In the genomic region with DNA sequence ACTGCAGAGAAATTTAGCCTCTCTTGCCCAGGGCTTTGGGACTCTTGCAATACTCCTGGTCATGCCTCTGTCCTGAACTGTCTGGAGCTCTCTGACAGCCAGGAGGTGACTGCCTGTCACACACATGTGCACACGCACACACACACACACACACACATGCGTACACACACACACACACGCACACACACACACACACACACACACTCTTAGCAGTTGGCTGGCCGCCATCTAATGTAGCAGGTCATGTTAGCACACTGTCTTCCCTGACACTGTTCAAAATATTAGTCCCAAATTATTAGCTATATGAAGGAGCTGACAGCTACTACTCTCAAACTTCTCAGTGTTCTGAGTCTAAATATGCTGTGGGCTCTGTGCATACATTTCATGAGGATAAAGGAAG, we compare ENCODE assay signal across 14 cellular contexts.
DNase-seq lines count a peak whose midpoint lies in the region; ATAC-seq and TF ChIP-seq lines count a peak whose summit lies in the region.
"Had no signal": no experiment of that assay in that cellular context is flagged by ENCODE, and none has a peak within 500 bp of the region (broad histone marks: within the 10 kb centered on the region; RNA-seq: fewer than 3 reads in every experiment).

No MANE protein-coding gene starts in this region.

- peaks cover under 1% of the 10 kb centered on the region for H3K9me3 Mint-ChIP-seq in Caco-2 (ENCODE audit: unreplicated experiment)
- no peaks in the 10 kb centered on the region for H3K9me3 Mint-ChIP-seq in dendritic cell treated with granulocyte-macrophage colony-stimulating factor and Interleukin-4, amounts not matched to agents 40 ng/mL and 50 ng/mL, for 4 days
- no peaks in the 10 kb centered on the region for H3K9me3 Mint-ChIP-seq in stimulated activated naive B cell treated with anti-CD40 and anti-IgM and Interleukin-4, amounts not matched to agents 10 μg/mL and 1 μg/mL and 100 μg/mL, for 72 hours
- H3K9me3 Mint-ChIP-seq: CD4-positive, alpha-beta T cell; HFFc6 had no signal

- H3K4me1 Mint-ChIP-seq in Caco-2 (ENCODE audit: low read depth, unreplicated experiment), result peaks cover 21% of the 10 kb centered on the region
- H3K4me1 Mint-ChIP-seq in dendritic cell treated with granulocyte-macrophage colony-stimulating factor and Interleukin-4, amounts not matched to agents 40 ng/mL and 50 ng/mL, for 4 days (ENCODE audit: low read depth), result peaks cover 50% of the 10 kb centered on the region
- H3K4me1 Mint-ChIP-seq in stimulated activated naive B cell treated with anti-CD40 and anti-IgM and Interleukin-4, amounts not matched to agents 10 μg/mL and 1 μg/mL and 100 μg/mL, for 72 hours, result no peaks in the 10 kb centered on the region

- H3K79me2 ChIP-seq in trophoblast cell (ENCODE audit: control insufficient read depth, insufficient read depth, low read length, poor library complexity), result no peaks in the 10 kb centered on the region

- no peak overlapping the region for H2BK5ac ChIP-seq in trophoblast cell (ENCODE audit: low read depth, low read length, poor library complexity)

- no peak overlapping the region for H3K4me3 ChIP-seq in right atrium auricular region
- no peak overlapping the region for H3K4me3 ChIP-seq in Caco-2 (ENCODE audit: low read depth, low read length)
- no peak overlapping the region for H3K4me3 ChIP-seq in trophoblast cell (ENCODE audit: low read depth, low read length)
- H3K4me3 ChIP-seq in lower leg skin (ENCODE audit: low read depth, poor library complexity, severe bottlenecking), result no peak overlapping the region
- H3K4me3 ChIP-seq: BLaER1 treated with 17β-estradiol and CSF1 and Interleukin-3, amounts not matched to agents 10 nM and 100 nM; GM12878; HAP-1 had no signal

- no peaks in the 10 kb centered on the region for H3K27me3 ChIP-seq in right atrium auricular region
- H3K27me3 ChIP-seq in Caco-2 (replicated peaks; ENCODE audit: control insufficient read depth, insufficient read depth, low read length), result no peaks in the 10 kb centered on the region
- no peaks in the 10 kb centered on the region for H3K27me3 ChIP-seq in trophoblast cell (ENCODE audit: insufficient read depth, low read length)
- H3K27me3 ChIP-seq: BLaER1 treated with 17β-estradiol and CSF1 and Interleukin-3, amounts not matched to agents 10 nM and 100 nM had no signal

- no peaks in the 10 kb centered on the region for H3K9me3 ChIP-seq in right atrium auricular region
- H3K9me3 ChIP-seq in Caco-2, result no peaks in the 10 kb centered on the region
- H3K9me3 ChIP-seq in trophoblast cell (ENCODE audit: insufficient read depth, low read depth, low read length), result no peaks in the 10 kb centered on the region
- H3K9me3 ChIP-seq: HAP-1 had no signal

- no peaks in the 10 kb centered on the region for H3K27me3 Mint-ChIP-seq in Caco-2 (ENCODE audit: insufficient read depth, unreplicated experiment)
- H3K27me3 Mint-ChIP-seq in dendritic cell treated with granulocyte-macrophage colony-stimulating factor and Interleukin-4, amounts not matched to agents 40 ng/mL and 50 ng/mL, for 4 days, result no peaks in the 10 kb centered on the region
- H3K27me3 Mint-ChIP-seq in stimulated activated naive B cell treated with anti-CD40 and anti-IgM and Interleukin-4, amounts not matched to agents 10 μg/mL and 1 μg/mL and 100 μg/mL, for 72 hours, result peaks cover 11 to 16% of the 10 kb centered on the region in 2 donors
- H3K27me3 Mint-ChIP-seq: CD4-positive, alpha-beta T cell had no signal

- no peak overlapping the region for H3K4me3 Mint-ChIP-seq in Caco-2 (ENCODE audit: unreplicated experiment)
- no peak overlapping the region for H3K4me3 Mint-ChIP-seq in dendritic cell treated with granulocyte-macrophage colony-stimulating factor and Interleukin-4, amounts not matched to agents 40 ng/mL and 50 ng/mL, for 4 days
- no peak overlapping the region for H3K4me3 Mint-ChIP-seq in stimulated activated naive B cell treated with anti-CD40 and anti-IgM and Interleukin-4, amounts not matched to agents 10 μg/mL and 1 μg/mL and 100 μg/mL, for 72 hours
- H3K4me3 Mint-ChIP-seq: CD4-positive, alpha-beta T cell; HFFc6 had no signal

- POLR2A ChIA-PET in Caco-2 (lab: Charles Lee), result no interaction called here

- intact Hi-C loops in Right ventricle myocardium inferior (cut with DNase I) (no loop called here), Caco-2 (cut with micrococcal nuclease; ENCODE audit: unreplicated experiment) (loop anchor here (5.0 kb wide), 1 partner anchor 77 kb away; no protein-coding TSS in a partner anchor), lower leg skin (cut with DNase I; ENCODE audit: low total_unique reads) (loop anchor here (10.0 kb wide), 1 partner anchor 49 kb away; no protein-coding TSS in a partner anchor)
- intact Hi-C loops in dendritic cell treated with granulocyte-macrophage colony-stimulating factor and Interleukin-4, amounts not matched to agents 40 ng/mL and 50 ng/mL, for 4 days (cut with micrococcal nuclease), result no loop called here

- no peak overlapping the region for H2AK5ac ChIP-seq in trophoblast cell (ENCODE audit: low read length)

- CTCF ChIA-PET in Caco-2 (lab: Charles Lee), result no interaction called here

- H3K4me1 ChIP-seq in right atrium auricular region (peaks cover 0 to 19% of the 10 kb centered on the region in 2 donors), Caco-2 (peaks cover 29% of the 10 kb centered on the region), trophoblast cell (ENCODE audit: control insufficient read depth in 1 of 2, insufficient read depth in 2 of 2, low read length in 2 of 2) (no peaks in the 10 kb centered on the region)
- H3K4me1 ChIP-seq: HAP-1 had no signal

- WGBS in trophoblast cell (ENCODE audit: extremely low coverage, insufficient coverage, insufficient read length), result no CpG with 5 or more reads among the region's 4 CpGs
- 65 to 69% methylated on average over 4 of the region's 4 CpGs for WGBS in lower leg skin, 2 donors

- H3K9ac ChIP-seq in trophoblast cell (ENCODE audit: low read length), result no peak overlapping the region
- H3K9ac ChIP-seq: BLaER1 treated with 17β-estradiol and CSF1 and Interleukin-3, amounts not matched to agents 10 nM and 100 nM had no signal

- no peak for TF ChIP-seq CTCF in right atrium auricular region (IDR thresholded peaks at IDR 0.05)
- no peak for TF ChIP-seq CTCF in Caco-2 (IDR thresholded peaks at IDR 0.05; ENCODE audit: insufficient read depth in 1 of 2, low read depth in 1 of 2, low read length in 1 of 2, severe bottlenecking in 1 of 2, unreplicated experiment in 1 of 2)
- TF ChIP-seq CTCF in lower leg skin (IDR thresholded peaks at IDR 0.05), result no peak

- no peak for TF ChIP-seq POLR2A in lower leg skin (IDR thresholded peaks at IDR 0.05)

- no peak overlapping the region for H3K23ac ChIP-seq in trophoblast cell (ENCODE audit: low read length)

- H3K36me3 ChIP-seq in right atrium auricular region, result no peaks in the 10 kb centered on the region
- no peaks in the 10 kb centered on the region for H3K36me3 ChIP-seq in Caco-2 (ENCODE audit: control insufficient read depth, insufficient read depth, low read length)
- no peaks in the 10 kb centered on the region for H3K36me3 ChIP-seq in trophoblast cell (ENCODE audit: control insufficient read depth in 1 of 2, insufficient read depth in 2 of 2, low read length in 2 of 2)
- H3K36me3 ChIP-seq: HAP-1 had no signal

- H3K79me1 ChIP-seq in trophoblast cell (ENCODE audit: low read length), result no peaks in the 10 kb centered on the region

- H2AFZ ChIP-seq in trophoblast cell (ENCODE audit: insufficient read depth, low read length, poor library complexity), result no peak overlapping the region

- no peak overlapping the region for H3K27ac ChIP-seq in right atrium auricular region
- H3K27ac ChIP-seq in trophoblast cell (ENCODE audit: low read depth, low read length), result no peak overlapping the region

- H4K91ac ChIP-seq in trophoblast cell (ENCODE audit: low read depth, low read length), result no peak overlapping the region

- H3K27ac Mint-ChIP-seq in Caco-2 (ENCODE audit: unreplicated experiment), result peak overlapping the region; percentile 0
- peak overlapping the region; percentile 18 for H3K27ac Mint-ChIP-seq in dendritic cell treated with granulocyte-macrophage colony-stimulating factor and Interleukin-4, amounts not matched to agents 40 ng/mL and 50 ng/mL, for 4 days
- peak overlapping the region; percentile 3 for H3K27ac Mint-ChIP-seq in stimulated activated naive B cell treated with anti-CD40 and anti-IgM and Interleukin-4, amounts not matched to agents 10 μg/mL and 1 μg/mL and 100 μg/mL, for 72 hours
- H3K27ac Mint-ChIP-seq: CD4-positive, alpha-beta T cell; HFFc6 had no signal

- no peak overlapping the region for H3K18ac ChIP-seq in trophoblast cell (ENCODE audit: low read length)

- H3K4me2 ChIP-seq in trophoblast cell (ENCODE audit: low read length), result no peak overlapping the region

- no peak overlapping the region for H2BK120ac ChIP-seq in trophoblast cell (ENCODE audit: insufficient read depth, low read length, poor library complexity)

- no peak overlapping the region for H3K4ac ChIP-seq in trophoblast cell (ENCODE audit: low read depth, low read length)

- H2BK12ac ChIP-seq in trophoblast cell (ENCODE audit: low read length), result no peak overlapping the region

- peak; percentile 9 for ATAC-seq in Right ventricle myocardium inferior
- no peak for ATAC-seq in stimulated activated naive B cell treated with anti-CD40 and anti-IgM and Interleukin-4, amounts not matched to agents 10 μg/mL and 1 μg/mL and 100 μg/mL, for 72 hours (replicated peaks)
- ATAC-seq: GM12878 had no signal

- H4K8ac ChIP-seq in trophoblast cell (ENCODE audit: low read depth, low read length), result no peak overlapping the region

- H3K36me3 Mint-ChIP-seq in Caco-2 (ENCODE audit: insufficient read depth, unreplicated experiment), result no peaks in the 10 kb centered on the region
- H3K36me3 Mint-ChIP-seq in dendritic cell treated with granulocyte-macrophage colony-stimulating factor and Interleukin-4, amounts not matched to agents 40 ng/mL and 50 ng/mL, for 4 days (ENCODE audit: low read depth), result peaks cover 5% of the 10 kb centered on the region
- no peaks in the 10 kb centered on the region for H3K36me3 Mint-ChIP-seq in stimulated activated naive B cell treated with anti-CD40 and anti-IgM and Interleukin-4, amounts not matched to agents 10 μg/mL and 1 μg/mL and 100 μg/mL, for 72 hours

- no TSS peak for BruUV-seq in Caco-2 (replicated peaks; lab: Mats Ljungman, UMichigan)

- H4K12ac ChIP-seq in trophoblast cell (ENCODE audit: low read depth, low read length), result no peak overlapping the region

- H3K14ac ChIP-seq in trophoblast cell (ENCODE audit: low read length), result no peak overlapping the region

- DNase-seq in Right ventricle myocardium inferior (ENCODE audit: missing footprints) (no peak), right atrium auricular region (ENCODE audit: low spot score) (no peak), Caco-2 (no peak), trophoblast cell (no peak), lower leg skin (ENCODE audit: low spot score in 2 of 2) (no peak)
- no peak for DNase-seq in stimulated activated naive B cell treated with anti-CD40 and anti-IgM and Interleukin-4, amounts not matched to agents 10 μg/mL and 1 μg/mL and 100 μg/mL, for 72 hours
- DNase-seq: ACHN; CD4-positive, alpha-beta T cell; DMS79; HFFc6 had no signal

Comparison
In these comparisons a context has a peak if more than half of its experiments do, and no peak if none do; other contexts are left out.
1. intact Hi-C loops: an anchor here in Caco-2 (5.0 kb wide) and lower leg skin (10.0 kb wide); none called in Right ventricle myocardium inferior and dendritic cell treated with granulocyte-macrophage colony-stimulating factor and Interleukin-4, amounts not matched to agents 40 ng/mL and 50 ng/mL, for 4 days.